20 cellular contexts compared by ENCODE assay signal in genomic region chr20:41483553-41483930, GRCh38.
DNase-seq lines count a peak whose midpoint lies in the region; ATAC-seq, FAIRE-seq and TF ChIP-seq lines count a peak whose summit lies in the region.
"Had no signal": no experiment of that assay in that cellular context is flagged by ENCODE, and none has a peak within 500 bp of the region (broad histone marks: within the 10 kb centered on the region; RNA-seq: fewer than 3 reads in every experiment).

No MANE protein-coding gene starts in this region.

- FAIRE-seq in RCC 7860 (lab: Jason Lieb, UNC), result no peak

- H4K20me1 ChIP-seq in fibroblast of lung (ENCODE audit: control insufficient read depth, extremely low read depth, insufficient read depth, low read length), result no peaks in the 10 kb centered on the region

- no peak for ATAC-seq in activated T-cell treated with anti-CD3 and anti-CD28 coated beads, Interleukin-2, amount 50 U/mL, for 72 hours (replicated peaks in 1 of 2)
- no peak for ATAC-seq in HG03469 (IDR thresholded peaks at IDR 0.05; ENCODE audit: unreplicated experiment)
- no peak for ATAC-seq in GM18505 (IDR thresholded peaks at IDR 0.05; ENCODE audit: unreplicated experiment)
- ATAC-seq: heart left ventricle had no signal

- TF ChIP-seq POLR2A in GM18505 (IDR thresholded peaks at IDR 0.05; ENCODE audit: borderline replicate concordance, extremely low read depth, insufficient read depth, insufficient read length), result no peak

- H3K9me3 Mint-ChIP-seq in activated T-cell treated with anti-CD3 and anti-CD28 coated beads, Interleukin-2, amount 50 U/mL, for 24 hours, result no peaks in the 10 kb centered on the region
- H3K9me3 Mint-ChIP-seq in activated T-cell treated with anti-CD3 and anti-CD28 coated beads, Interleukin-2, amount 50 U/mL, for 72 hours, result no peaks in the 10 kb centered on the region

- no peaks in the 10 kb centered on the region for H3K79me2 ChIP-seq in fibroblast of lung (ENCODE audit: control insufficient read depth, insufficient read depth, low read length)

- H3K4me1 ChIP-seq in fibroblast of lung (ENCODE audit: control insufficient read depth, extremely low read depth, insufficient read depth, low read length), result peaks cover 4% of the 10 kb centered on the region
- H3K4me1 ChIP-seq in skeletal muscle satellite cell (ENCODE audit: control insufficient read depth, insufficient read depth, low read length), result peaks cover 38% of the 10 kb centered on the region
- H3K4me1 ChIP-seq: heart left ventricle had no signal

- H3K4me3 ChIP-seq in fibroblast of lung (replicated peaks in 1 of 4; ENCODE audit: control extremely low read depth in 1 of 4, insufficient read depth in 1 of 4, low read depth in 3 of 4, low read length in 4 of 4) (no peak overlapping the region), skeletal muscle satellite cell (ENCODE audit: low read length) (no peak overlapping the region)
- H3K4me3 ChIP-seq: coronary artery, heart left ventricle, ovary, skin epidermis, transverse colon had no signal

- H2AFZ ChIP-seq in fibroblast of lung (ENCODE audit: low read length), result no peak overlapping the region

- peak overlapping the region; percentile 37 for H3K27ac Mint-ChIP-seq in activated T-cell treated with anti-CD3 and anti-CD28 coated beads, Interleukin-2, amount 50 U/mL, for 24 hours
- no peak overlapping the region for H3K27ac Mint-ChIP-seq in activated T-cell treated with anti-CD3 and anti-CD28 coated beads, Interleukin-2, amount 50 U/mL, for 72 hours

- H3K27me3 Mint-ChIP-seq in activated T-cell treated with anti-CD3 and anti-CD28 coated beads, Interleukin-2, amount 50 U/mL, for 24 hours, result no peaks in the 10 kb centered on the region
- H3K27me3 Mint-ChIP-seq in activated T-cell treated with anti-CD3 and anti-CD28 coated beads, Interleukin-2, amount 50 U/mL, for 72 hours (ENCODE audit: low read depth), result no peaks in the 10 kb centered on the region

- H3K9me3 ChIP-seq in fibroblast of lung (ENCODE audit: control insufficient read depth, insufficient read depth, low read depth, low read length) (no peaks in the 10 kb centered on the region), skeletal muscle satellite cell (replicated peaks; ENCODE audit: low read length) (no peaks in the 10 kb centered on the region)
- H3K9me3 ChIP-seq: ovary, transverse colon had no signal

- H3K36me3 ChIP-seq in fibroblast of lung (ENCODE audit: control insufficient read depth, insufficient read depth, low read length) (no peaks in the 10 kb centered on the region), skeletal muscle satellite cell (ENCODE audit: insufficient read depth, low read length) (peaks cover 30% of the 10 kb centered on the region)
- H3K36me3 ChIP-seq: ovary had no signal

- H3K4me3 Mint-ChIP-seq in activated T-cell treated with anti-CD3 and anti-CD28 coated beads, Interleukin-2, amount 50 U/mL, for 24 hours, result no peak overlapping the region
- H3K4me3 Mint-ChIP-seq in activated T-cell treated with anti-CD3 and anti-CD28 coated beads, Interleukin-2, amount 50 U/mL, for 72 hours, result no peak overlapping the region

- peak overlapping the region; percentile 57 for H3K27ac ChIP-seq in fibroblast of lung (ENCODE audit: insufficient read depth, low read length)
- H3K27ac ChIP-seq: coronary artery, heart left ventricle, HL-60, ovary, transverse colon had no signal

- H3K4me2 ChIP-seq in fibroblast of lung (ENCODE audit: extremely low read depth, insufficient read depth, low read length) (no peak overlapping the region), skeletal muscle satellite cell (ENCODE audit: low read length) (peak overlapping the region; percentile 17)

- H3K4me1 Mint-ChIP-seq in activated T-cell treated with anti-CD3 and anti-CD28 coated beads, Interleukin-2, amount 50 U/mL, for 24 hours (ENCODE audit: low read depth), result peaks cover 15% of the 10 kb centered on the region
- H3K4me1 Mint-ChIP-seq in activated T-cell treated with anti-CD3 and anti-CD28 coated beads, Interleukin-2, amount 50 U/mL, for 72 hours (ENCODE audit: low read depth), result peaks cover 11% of the 10 kb centered on the region

- no peak for TF ChIP-seq CTCF in fibroblast of lung (conservative IDR thresholded peaks at IDR 0.05 in 1 of 2, IDR thresholded peaks at IDR 0.05 in 1 of 2; ENCODE audit: low read depth in 1 of 2, low read length in 2 of 2)

- H3K9ac ChIP-seq in fibroblast of lung (ENCODE audit: insufficient read depth, low read length) (no peak overlapping the region), skeletal muscle satellite cell (ENCODE audit: low read depth, low read length) (peak overlapping the region; percentile 60)

- peaks cover 73% of the 10 kb centered on the region for H3K36me3 Mint-ChIP-seq in activated T-cell treated with anti-CD3 and anti-CD28 coated beads, Interleukin-2, amount 50 U/mL, for 24 hours (ENCODE audit: low read depth)
- peaks cover 2 to 11% of the 10 kb centered on the region in 2 donors for H3K36me3 Mint-ChIP-seq in activated T-cell treated with anti-CD3 and anti-CD28 coated beads, Interleukin-2, amount 50 U/mL, for 72 hours (ENCODE audit: insufficient read depth in 2 of 2)

- no peak for DNase-seq in activated T-cell treated with anti-CD3 and anti-CD28 coated beads, Interleukin-2, amount 50 U/mL, for 24 hours
- no peak for DNase-seq in activated T-cell treated with anti-CD3 and anti-CD28 coated beads, Interleukin-2, amount 50 U/mL, for 72 hours
- DNase-seq in RCC 7860 (ENCODE audit: low spot score), result peak; percentile 36
- DNase-seq in fibroblast of lung (ENCODE audit: low read depth in 2 of 2), result peak in 1 of 2 donors; percentile 70
- no peak for DNase-seq in activated CD4-positive, CD25-positive, alpha-beta regulatory T cell treated with anti-CD3 and anti-CD28 coated beads, Interleukin-2, amount 50 U/mL, for 72 hours
- DNase-seq: 8988T; activated CD4-positive, alpha-beta T cell treated with anti-CD3 and anti-CD28 coated beads, Interleukin-2, amount 50 U/mL, for 48 hours; amygdala; heart left ventricle; Kasumi-1; NCI-H187 treated with DMSO at 0.1 percent for 48 hours; NCI-H510A; ovary; transverse colon had no signal

- no peaks in the 10 kb centered on the region for H3K27me3 ChIP-seq in fibroblast of lung (ENCODE audit: control insufficient read depth, insufficient read depth, low read length)
- H3K27me3 ChIP-seq in skeletal muscle satellite cell (ENCODE audit: control insufficient read depth, insufficient read depth, low read length), result no peaks in the 10 kb centered on the region
- H3K27me3 ChIP-seq: heart left ventricle, ovary, transverse colon had no signal
